In the genomic region with DNA sequence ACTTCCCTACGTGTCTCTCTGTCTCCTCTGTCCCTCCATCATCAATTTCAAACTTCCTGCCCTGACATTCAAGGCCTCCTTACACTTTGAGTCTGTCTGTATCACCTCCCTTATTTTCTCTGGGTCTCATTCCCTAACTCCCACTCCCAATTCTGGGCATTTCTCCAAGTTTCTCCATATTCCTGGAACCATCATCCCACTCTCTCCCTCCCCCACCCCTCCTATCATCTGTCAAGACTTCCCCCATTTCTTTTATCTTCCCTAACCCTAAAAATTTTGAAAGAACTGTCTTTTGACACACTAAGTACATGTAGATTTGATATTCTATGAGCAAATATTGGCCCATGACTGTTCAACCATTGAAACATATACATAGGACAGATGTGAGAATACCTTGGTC, we compare ENCODE assay signal across 22 cellular contexts.
"Had no signal": no experiment of that assay in that cellular context is flagged by ENCODE, and none has a peak within 500 bp of the region (broad histone marks: within the 10 kb centered on the region; RNA-seq: fewer than 3 reads in every experiment).

No MANE protein-coding gene starts in this region.

- H3K9me3 Mint-ChIP-seq: neural progenitor cell; stimulated activated effector memory CD8-positive, alpha-beta T cell treated with anti-CD3 and anti-CD28 coated beads, Interleukin-12 subunit alpha, Interleukin-12 subunit beta, amount 100 ng/mL, for 72 hours; type B pancreatic cell had no signal

- H3K4me3 ChIP-seq: colonic mucosa, esophagus squamous epithelium, heart right ventricle, neural progenitor cell, pancreas, suprapubic skin, thyroid gland had no signal

- H3K4me1 ChIP-seq: colonic mucosa, esophagus squamous epithelium, neural progenitor cell had no signal

- H3K27me3 Mint-ChIP-seq: progenitor cell of endocrine pancreas, type B pancreatic cell had no signal

- H3K4me3 Mint-ChIP-seq: natural killer cell; neural progenitor cell; stimulated activated effector memory CD8-positive, alpha-beta T cell treated with anti-CD3 and anti-CD28 coated beads, Interleukin-12 subunit alpha, Interleukin-12 subunit beta, amount 100 ng/mL, for 72 hours; type B pancreatic cell had no signal

- H3K4me2 ChIP-seq: neural progenitor cell had no signal

- H3K9ac ChIP-seq: neural progenitor cell had no signal

- H3K4me1 Mint-ChIP-seq: natural killer cell; neural progenitor cell; stimulated activated effector memory CD8-positive, alpha-beta T cell treated with anti-CD3 and anti-CD28 coated beads, Interleukin-12 subunit alpha, Interleukin-12 subunit beta, amount 100 ng/mL, for 72 hours had no signal

- H2AFZ ChIP-seq: neural progenitor cell had no signal

- H3K36me3 Mint-ChIP-seq: neural progenitor cell; stimulated activated effector memory CD8-positive, alpha-beta T cell treated with anti-CD3 and anti-CD28 coated beads, Interleukin-12 subunit alpha, Interleukin-12 subunit beta, amount 100 ng/mL, for 72 hours; type B pancreatic cell had no signal

- H3K36me3 ChIP-seq: colonic mucosa, esophagus squamous epithelium, heart right ventricle, neural progenitor cell, pancreas, suprapubic skin, thyroid gland had no signal

- H3K27ac Mint-ChIP-seq: natural killer cell; neural progenitor cell; progenitor cell of endocrine pancreas; stimulated activated effector memory CD8-positive, alpha-beta T cell treated with anti-CD3 and anti-CD28 coated beads, Interleukin-12 subunit alpha, Interleukin-12 subunit beta, amount 100 ng/mL, for 72 hours; type B pancreatic cell had no signal

- ATAC-seq: foreskin keratinocyte; heart right ventricle; left lobe of liver; natural killer cell; pancreas; right cardiac atrium; stimulated activated effector memory CD8-positive, alpha-beta T cell treated with anti-CD3 and anti-CD28 coated beads, Interleukin-12 subunit alpha, Interleukin-12 subunit beta, amount 100 ng/mL, for 72 hours; stimulated activated naive CD8-positive, alpha-beta T cell treated with anti-CD3 and anti-CD28 coated beads, Interleukin-15, Interleukin-2, amounts not matched to agents 100 U/mL and 50 U/mL, for 24 hours had no signal

- H3K9me3 ChIP-seq: colonic mucosa, esophagus squamous epithelium, heart right ventricle, pancreas, suprapubic skin, thyroid gland had no signal

- H3K27ac ChIP-seq: colonic mucosa, esophagus squamous epithelium, foreskin keratinocyte, heart right ventricle, neural progenitor cell, pancreas, suprapubic skin, thyroid gland had no signal

- DNase-seq: colonic mucosa; dermis blood vessel endothelial cell; esophagus squamous epithelium; foreskin keratinocyte; heart right ventricle; hypothalamus; kidney glomerular epithelial cell; mammary epithelial cell; natural killer cell; nucleus accumbens; pancreas; right cardiac atrium; stimulated activated CD4-positive, alpha-beta T cell treated with anti-CD3 and anti-CD28 coated beads, Interleukin-4, amount 100 ng/mL, for 1 hour; stimulated activated CD8-positive, alpha-beta memory T cell treated with anti-CD3 and anti-CD28 coated beads, Interleukin-4, amount 100 ng/mL, for 48 hours; stimulated activated naive CD8-positive, alpha-beta T cell treated with anti-CD3 and anti-CD28 coated beads, Interleukin-15, Interleukin-2, amounts not matched to agents 100 U/mL and 50 U/mL, for 24 hours; thyroid gland had no signal

- H3K27me3 ChIP-seq: colonic mucosa, esophagus squamous epithelium, foreskin keratinocyte, heart right ventricle, neural progenitor cell, pancreas, suprapubic skin, thyroid gland had no signal
